Comparison of ENCODE assay signal across 13 cellular contexts in the genomic region with DNA sequence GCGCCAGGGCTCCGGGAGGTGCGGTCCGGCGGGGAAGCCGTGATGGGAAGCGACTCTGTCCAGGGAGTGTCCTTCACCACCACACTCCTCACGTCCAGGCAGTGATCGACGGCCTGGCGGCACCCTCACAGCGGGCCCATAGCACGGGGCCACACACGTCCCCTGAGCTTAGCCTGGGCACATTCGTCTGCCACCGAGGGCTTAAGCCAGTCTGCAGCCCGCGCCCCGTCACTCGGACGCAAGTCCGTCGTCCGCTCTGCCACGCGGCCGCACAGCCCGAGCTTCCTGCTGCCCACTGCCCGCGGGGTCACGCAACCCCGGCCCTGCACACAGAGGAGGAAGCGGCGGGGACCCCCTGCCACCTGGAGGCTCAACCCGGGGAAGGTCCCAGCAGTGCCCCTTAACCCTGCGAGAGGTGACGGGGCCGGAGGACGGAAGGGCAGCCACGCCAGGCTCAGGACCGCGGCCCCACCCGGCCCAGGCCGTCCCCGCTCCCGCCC. TPM values are rescaled to one million over a fixed set of nuclear protein-coding genes. Genes with fewer than 3 reads are reported as not detected.
DNase-seq lines count a peak whose midpoint lies in the region; ATAC-seq, FAIRE-seq and TF ChIP-seq lines count a peak whose summit lies in the region.
"Had no signal": no experiment of that assay in that cellular context is flagged by ENCODE, and none has a peak within 500 bp of the region (broad histone marks: within the 10 kb centered on the region; RNA-seq: fewer than 3 reads in every experiment).

No MANE protein-coding gene starts in this region.

- TF ChIP-seq POLR2A in breast epithelium (IDR thresholded peaks at IDR 0.05) (no peak), gastroesophageal sphincter (IDR thresholded peaks at IDR 0.05) (no peak), uterus (IDR thresholded peaks at IDR 0.05) (no peak), GM12891 (IDR thresholded peaks at IDR 0.05; ENCODE audit: low read depth, low read length) (no peak)

- H3K36me3 ChIP-seq in breast epithelium (no peaks in the 10 kb centered on the region), mammary epithelial cell (ENCODE audit: insufficient read depth, low read length) (no peaks in the 10 kb centered on the region), gastroesophageal sphincter (peaks cover 0 to 9% of the 10 kb centered on the region in 2 donors), osteoblast (ENCODE audit: insufficient read depth, low read length) (no peaks in the 10 kb centered on the region), uterus (no peaks in the 10 kb centered on the region)

- H4K20me1 ChIP-seq in mammary epithelial cell (ENCODE audit: insufficient read depth, low read length) = no peaks in the 10 kb centered on the region
- peaks cover 7% of the 10 kb centered on the region for H4K20me1 ChIP-seq in osteoblast (ENCODE audit: insufficient read depth, low read length)

- no TSS peak for BruUV-seq in mammary epithelial cell (replicated peaks; lab: Mats Ljungman, UMichigan)

- no peak overlapping the region for H3K4me2 ChIP-seq in mammary epithelial cell (ENCODE audit: insufficient read depth, low read depth, low read length)
- peak overlapping the region; percentile 95 for H3K4me2 ChIP-seq in osteoblast (ENCODE audit: insufficient read depth, low read length)

- peaks cover 0 to 3% of the 10 kb centered on the region in 2 donors for H3K4me1 ChIP-seq in breast epithelium
- peaks cover 6% of the 10 kb centered on the region for H3K4me1 ChIP-seq in mammary epithelial cell (ENCODE audit: insufficient read depth, low read length)
- H3K4me1 ChIP-seq in gastroesophageal sphincter = peaks cover 0 to 69% (median 23%) of the 10 kb centered on the region in 3 donors
- peaks cover 26% of the 10 kb centered on the region for H3K4me1 ChIP-seq in osteoblast (ENCODE audit: insufficient read depth, low read length)
- peaks cover 0 to 7% of the 10 kb centered on the region in 2 donors for H3K4me1 ChIP-seq in uterus

- no peak for FAIRE-seq in GM12891 (lab: Jason Lieb, UNC)
- FAIRE-seq: bronchial epithelial cell had no signal

- intact Hi-C loops in breast epithelium (cut with DNase I; ENCODE audit: low total_unique reads) (no loop called here), mammary epithelial cell (cut with micrococcal nuclease) (no loop called here), uterus (cut with DNase I; ENCODE audit: low total_unique reads) (loop anchor here (10.0 kb wide), 1 partner anchor 392 kb away; no protein-coding TSS in a partner anchor)

- dilution Hi-C loops in mammary epithelial cell (cut with HindIII; ENCODE audit: low sequenced_read_pairs) = no loop called here

- TF ChIP-seq EP300 in gastroesophageal sphincter (IDR thresholded peaks at IDR 0.05) = no peak

- WGBS in mammary epithelial cell (ENCODE audit: low coverage, missing lambda C conversion rate) = no CpG with 5 or more reads among the region's 46 CpGs
- WGBS in gastroesophageal sphincter (ENCODE audit: low coverage in 1 of 2), 2 donors = no CpG with 5 or more reads among the region's 46 CpGs

- DNase-seq in breast epithelium (ENCODE audit: low spot score in 2 of 2) (no peak), mammary epithelial cell (no peak), osteoblast (ENCODE audit: insufficient read length, low spot score, missing footprints) (no peak), uterus (no peak), globus pallidus (ENCODE audit: low spot score) (no peak), GM12891 (ENCODE audit: insufficient read length, low spot score) (no peak), NCI-H226 (no peak)
- DNase-seq: 8988T, NCI-H524 treated with DMSO at 0.1 percent for 48 hours had no signal

- H3K27ac ChIP-seq in breast epithelium = peak overlapping the region; percentile 54 to 94
- no peak overlapping the region for H3K27ac ChIP-seq in mammary epithelial cell (ENCODE audit: insufficient read depth, low read depth, low read length)
- H3K27ac ChIP-seq in gastroesophageal sphincter = peak overlapping the region in 3 of 4 donors; percentile 80 to 93 (median 92)
- H3K27ac ChIP-seq in osteoblast (ENCODE audit: low read depth, low read length) = peak overlapping the region; percentile 51
- peak overlapping the region; percentile 83 to 91 for H3K27ac ChIP-seq in uterus

- H3K79me2 ChIP-seq in mammary epithelial cell (ENCODE audit: insufficient read depth, low read length) (no peaks in the 10 kb centered on the region), osteoblast (ENCODE audit: insufficient read depth, low read length) (peaks cover 65% of the 10 kb centered on the region)

- CTCF ChIA-PET in mammary epithelial cell (lab: Charles Lee; ENCODE audit: low non-redundant PET) = no interaction called here

- H3K4me3 ChIP-seq in breast epithelium (peak overlapping the region; percentile 53 to 95 (median 68)), mammary epithelial cell (replicated peaks in 1 of 3; ENCODE audit: insufficient read depth in 1 of 3, low read depth in 2 of 3, low read length in 3 of 3) (no peak overlapping the region), gastroesophageal sphincter (peak overlapping the region; percentile 26 to 57), osteoblast (ENCODE audit: insufficient read depth, low read length) (peak overlapping the region; percentile 88), uterus (peak overlapping the region; percentile 41 to 45)

- H2AFZ ChIP-seq in mammary epithelial cell (ENCODE audit: low read depth, low read length) = no peak overlapping the region
- peak overlapping the region; percentile 70 for H2AFZ ChIP-seq in osteoblast (ENCODE audit: low read length)

- H3K27me3 ChIP-seq in breast epithelium (peaks cover 12 to 22% of the 10 kb centered on the region in 2 donors), mammary epithelial cell (ENCODE audit: insufficient read depth, low read length) (peaks cover 44% of the 10 kb centered on the region), gastroesophageal sphincter (peaks cover 61% of the 10 kb centered on the region), osteoblast (ENCODE audit: insufficient read depth, low read length) (no peaks in the 10 kb centered on the region), uterus (peaks cover 0 to 10% of the 10 kb centered on the region in 2 donors)

- in situ Hi-C loops in mammary epithelial cell (cut with MboI; ENCODE audit: low sequenced_read_pairs in 2 of 2) = loop anchor here (10.0 to 25.0 kb wide), 2 partner anchors 384 to 402 kb away; no protein-coding TSS in a partner anchor

- no peak overlapping the region for H3K9ac ChIP-seq in mammary epithelial cell (ENCODE audit: insufficient read depth, low read length)

- no peaks in the 10 kb centered on the region for H3K9me3 ChIP-seq in breast epithelium
- no peaks in the 10 kb centered on the region for H3K9me3 ChIP-seq in mammary epithelial cell (replicated peaks; ENCODE audit: insufficient read depth, low read length)
- no peaks in the 10 kb centered on the region for H3K9me3 ChIP-seq in gastroesophageal sphincter
- H3K9me3 ChIP-seq in osteoblast (ENCODE audit: low read depth, low read length) = no peaks in the 10 kb centered on the region
- no peaks in the 10 kb centered on the region for H3K9me3 ChIP-seq in uterus

- no peak for ATAC-seq in gastroesophageal sphincter

- TF ChIP-seq CTCF in breast epithelium (IDR thresholded peaks at IDR 0.05) (no peak), mammary epithelial cell (conservative IDR thresholded peaks at IDR 0.05 in 1 of 2, IDR thresholded peaks at IDR 0.05 in 1 of 2; ENCODE audit: extremely low read depth in 1 of 2, insufficient read depth in 1 of 2, low read depth in 1 of 2, low read length in 2 of 2) (no peak), gastroesophageal sphincter (IDR thresholded peaks at IDR 0.05) (no peak), osteoblast (IDR thresholded peaks at IDR 0.05; ENCODE audit: extremely low read depth, low read depth, low read length) (no peak), uterus (IDR thresholded peaks at IDR 0.05) (no peak)

TF ChIP-seq in GM12891, 5 proteins besides CTCF, POLR2A, EP300 and RAD21:
- TF ChIP-seq POU2F2 (IDR thresholded peaks at IDR 0.05; ENCODE audit: low read depth, low read length) = no peak
- TF ChIP-seq SPI1 (IDR thresholded peaks at IDR 0.05; ENCODE audit: low read depth, low read length) = no peak
- TF ChIP-seq TAF1 (IDR thresholded peaks at IDR 0.05; ENCODE audit: low read depth, low read length) = no peak
- TF ChIP-seq PAX5 (IDR thresholded peaks at IDR 0.05; ENCODE audit: insufficient read depth, low read length, severe bottlenecking) = no peak
- TF ChIP-seq POLR2AphosphoS5 (IDR thresholded peaks at IDR 0.05; ENCODE audit: low read depth, low read length) = no peak

RNA-seq across cellular contexts. Expression of a gene that starts 3.0 kb away (rescaled TPM):
- total RNA-seq in breast epithelium (1 to 10 TPM; 4.8 to 8.5 (median 5.7) TPM), mammary epithelial cell (1 to 10 TPM; 1.5 to 4.8 TPM), gastroesophageal sphincter (10 to 100 TPM; 19.0 to 33.6 (median 22.8) TPM), osteoblast (10.3 and 11.6 TPM in 2 replicates), uterus (10 to 100 TPM in 3 of 4 donors, under 1 TPM in 1; 0.29 to 40.5 (median 27.4) TPM)
- polyA plus RNA-seq in mammary epithelial cell = not detected
- polyA minus RNA-seq in mammary epithelial cell = not detected
- 0.01 TPM for polyA plus RNA-seq in GM12891 (2012; ENCODE audit: low read depth, missing spikeins)

RNA-seq across cellular contexts. Expression of a gene that starts 55.6 kb away (rescaled TPM):
- under 1 TPM in 1 of 3 donors, not detected in 2; 0.80 TPM for total RNA-seq in breast epithelium
- under 1 TPM in 1 of 2 donors, not detected in 1; 0.33 TPM for total RNA-seq in mammary epithelial cell
- polyA plus RNA-seq in mammary epithelial cell = 0.03 TPM
- not detected for polyA minus RNA-seq in mammary epithelial cell
- total RNA-seq in gastroesophageal sphincter = under 1 TPM in 1 of 4 donors, not detected in 3; 0.27 TPM
- 0.59 TPM in 1 of 2 replicates, not detected in the other for total RNA-seq in osteoblast
- total RNA-seq in uterus = not detected
- not detected for polyA plus RNA-seq in GM12891 (2012; ENCODE audit: low read depth, missing spikeins)
- total RNA-seq: bronchial epithelial cell, Daoy, LHCN-M2 had no signal

Comparison
In these comparisons a context has a peak if more than half of its experiments do, and no peak if none do; other contexts are left out.
1. H3K4me3 ChIP-seq: peak in breast epithelium (3 of 3), gastroesophageal sphincter (2 of 2), osteoblast (single experiment) and uterus (2 of 2); none in mammary epithelial cell (0 of 3).